8 cellular contexts compared by ENCODE assay signal in the genomic region with DNA sequence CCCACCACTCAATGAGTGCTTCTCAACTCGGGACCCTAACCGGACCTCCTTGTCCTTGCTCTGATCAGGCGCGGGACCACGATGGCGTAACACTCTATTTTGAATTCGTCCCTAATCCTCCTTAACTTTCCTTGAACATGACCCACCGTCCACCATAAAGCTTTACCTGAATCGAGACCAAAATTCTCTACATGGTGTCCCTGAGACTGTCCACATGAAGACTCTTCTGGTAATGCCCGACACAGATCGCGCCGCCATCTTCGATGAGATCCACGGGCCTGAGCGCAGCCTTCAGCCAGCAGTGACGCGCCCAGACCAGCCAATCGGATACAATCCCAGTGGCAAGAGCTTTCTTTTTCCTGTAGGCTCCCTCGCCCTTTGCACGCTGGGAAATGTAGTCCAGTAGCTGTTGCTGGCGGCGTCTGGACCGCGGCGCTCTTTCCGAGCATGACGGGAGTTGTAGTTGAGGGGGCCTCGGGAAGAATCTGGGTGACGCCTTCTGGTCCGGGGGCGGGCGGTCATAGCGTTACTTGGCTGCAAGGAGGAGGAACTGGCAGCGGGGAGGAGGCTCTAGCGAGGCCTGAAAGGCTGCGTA. TPM values are rescaled to one million over a fixed set of nuclear protein-coding genes. Genes with fewer than 3 reads are reported as not detected.
A peak's percentile ranks its signal among the peaks of the same experiment; 100 is the strongest.
DNase-seq lines count a peak whose midpoint lies in the region; ATAC-seq and TF ChIP-seq lines count a peak whose summit lies in the region.

A gene (minus strand): TSS at position 284 of the 595 bp plus-strand sequence. CDS start 26 bp downstream, at position 258.
A gene (plus strand): TSS at position 517 of the 595 bp plus-strand sequence. CDS start 306 bp downstream, outside the sequence.

- DNase-seq in Daoy (ENCODE audit: low read depth) (peak; percentile 100), GOT3 (lab: John Stamatoyannopoulos, UW) (peak; percentile 64), LNCaP clone FGC (ENCODE audit: low read depth) (peak; percentile 98), RWPE1 (ENCODE audit: low spot score) (peak; percentile 100), fibroblast of pulmonary artery (ENCODE audit: low read depth) (peak; percentile 99)
- DNase-seq in activated T-helper 9 cell treated with anti-CD3 and anti-CD28 coated beads, Interleukin-2, amount 50 U/mL, for 16 hours (ENCODE audit: low read depth), result peak; percentile 93
- peak; percentile 96 for DNase-seq in natural killer cell treated with Interleukin-12 subunit alpha and Interleukin-12 subunit beta and Interleukin-15 and Interleukin-18, amount 100 ng/mL, for 72 hours (ENCODE audit: low spot score)
- peak; percentile 95 for DNase-seq in stimulated activated naive CD8-positive, alpha-beta T cell treated with anti-CD3 and anti-CD28 coated beads, Interleukin-15, Interleukin-2, amounts not matched to agents 100 U/mL and 50 U/mL, for 24 hours

- H3K27ac ChIP-seq in RWPE1, result peak within 1 kb of the TSS; percentile 76

- peaks cover 50% of the 10 kb centered on the region for H3K36me3 Mint-ChIP-seq in natural killer cell treated with Interleukin-12 subunit alpha and Interleukin-12 subunit beta and Interleukin-15 and Interleukin-18, amount 100 ng/mL, for 72 hours

- POLR2A ChIA-PET in RWPE1 (lab: Yijun Ruan, JAX; ENCODE audit: low non-redundant PET), result interaction anchor here (0.5 to 1.0 kb wide), 2 partner anchors 9 to 1614 kb away, joined by 3 to 6 read pairs; no protein-coding TSS in a partner anchor

- H3K4me1 Mint-ChIP-seq in natural killer cell treated with Interleukin-12 subunit alpha and Interleukin-12 subunit beta and Interleukin-15 and Interleukin-18, amount 100 ng/mL, for 72 hours (ENCODE audit: low read depth in 2 of 2), result peaks cover 46 to 63% of the 10 kb centered on the region in 2 donors

- H3K4me3 Mint-ChIP-seq in natural killer cell treated with Interleukin-12 subunit alpha and Interleukin-12 subunit beta and Interleukin-15 and Interleukin-18, amount 100 ng/mL, for 72 hours, result peak within 1 kb of the TSS; percentile 94

- no peaks in the 10 kb centered on the region for H3K27me3 Mint-ChIP-seq in natural killer cell treated with Interleukin-12 subunit alpha and Interleukin-12 subunit beta and Interleukin-15 and Interleukin-18, amount 100 ng/mL, for 72 hours

- no peak for TF ChIP-seq CTCF in LNCaP clone FGC (IDR thresholded peaks at IDR 0.05; ENCODE audit: control insufficient read depth, extremely low read depth, insufficient read depth)
- no peak for TF ChIP-seq CTCF in RWPE1 (conservative IDR thresholded peaks at IDR 0.05; ENCODE audit: low read depth)
- no peak for TF ChIP-seq CTCF in fibroblast of pulmonary artery (IDR thresholded peaks at IDR 0.05; ENCODE audit: low read length, missing control alignments)

- H3K9me3 Mint-ChIP-seq in natural killer cell treated with Interleukin-12 subunit alpha and Interleukin-12 subunit beta and Interleukin-15 and Interleukin-18, amount 100 ng/mL, for 72 hours, result no peaks in the 10 kb centered on the region

- peak within 1 kb of the TSS; percentile 87 to 96 for H3K27ac Mint-ChIP-seq in natural killer cell treated with Interleukin-12 subunit alpha and Interleukin-12 subunit beta and Interleukin-15 and Interleukin-18, amount 100 ng/mL, for 72 hours

- CTCF ChIA-PET in RWPE1 (lab: Yijun Ruan, JAX), result interaction anchor here (1.0 to 2.0 kb wide), 2 partner anchors 10 to 51 kb away, joined by 6 to 9 read pairs; no protein-coding TSS in a partner anchor

- ATAC-seq in natural killer cell treated with Interleukin-12 subunit alpha and Interleukin-12 subunit beta and Interleukin-15 and Interleukin-18, amount 100 ng/mL, for 72 hours, result peak; percentile 99
- ATAC-seq in stimulated activated naive CD8-positive, alpha-beta T cell treated with anti-CD3 and anti-CD28 coated beads, Interleukin-15, Interleukin-2, amounts not matched to agents 100 U/mL and 50 U/mL, for 24 hours, result peak; percentile 99

- H3K4me3 ChIP-seq in LNCaP clone FGC (ENCODE audit: low read depth, low read length), result peak within 1 kb of the TSS; percentile 57
- peak within 1 kb of the TSS; percentile 95 for H3K4me3 ChIP-seq in fibroblast of pulmonary artery (replicated peaks; ENCODE audit: low read depth, low read length)

RNA-seq across cellular contexts. Expression of the first gene that starts in this region (rescaled TPM):
- total RNA-seq in Daoy (2014; rRNA removed; shearing (Covaris generic)), result 24.7 and 34.1 TPM in 2 replicates
- total RNA-seq in natural killer cell treated with Interleukin-12 subunit alpha and Interleukin-12 subunit beta and Interleukin-15 and Interleukin-18, amount 100 ng/mL, for 72 hours, result 10 to 100 TPM in 1 of 2 donors, 1 to 10 TPM in 1; 9.1 to 10.5 TPM

RNA-seq across cellular contexts. Expression of the second gene that starts in this region (rescaled TPM):
- 11.7 and 15.2 TPM in 2 replicates for total RNA-seq in Daoy (2014; rRNA removed; shearing (Covaris generic))
- 10 to 100 TPM; 11.1 to 12.6 TPM for total RNA-seq in natural killer cell treated with Interleukin-12 subunit alpha and Interleukin-12 subunit beta and Interleukin-15 and Interleukin-18, amount 100 ng/mL, for 72 hours

Comparison
In these comparisons a context has a peak if more than half of its experiments do, and no peak if none do; other contexts are left out.
1. Peak in every context shown above with its lines: DNase-seq, ATAC-seq, H3K4me3 ChIP-seq and H3K27ac ChIP-seq.